Comparison of ENCODE assay signal across 1 cellular context in the genomic region with DNA sequence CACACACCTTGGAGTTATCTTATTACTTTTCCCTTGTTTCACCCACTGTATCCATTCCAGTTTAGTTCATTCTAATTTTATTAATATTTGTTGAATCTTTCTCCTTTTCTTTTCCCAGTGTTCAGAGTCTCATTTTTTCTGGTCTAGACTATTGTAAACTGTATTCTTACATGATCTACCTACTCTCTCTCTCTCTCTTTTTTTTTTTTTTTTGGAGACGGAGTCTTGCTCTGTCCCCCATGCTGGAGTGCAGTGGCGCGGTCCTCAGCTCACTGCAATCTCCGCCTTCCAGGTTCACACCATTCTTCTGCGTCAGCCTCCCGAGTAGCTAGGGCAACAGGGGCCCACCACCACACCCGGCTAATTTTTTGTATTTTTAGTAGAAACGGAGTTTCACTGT.
A peak's percentile ranks its signal among the peaks of the same experiment; 100 is the strongest.
TF ChIP-seq lines count a peak whose summit lies in the region.

No MANE protein-coding gene starts in this region.

TF ChIP-seq in K562, 482 proteins besides CTCF, POLR2A, EP300 and RAD21 (continued from another document):
- peak; percentile 97 for TF ChIP-seq PRDM10 (IDR thresholded peaks at IDR 0.05; ENCODE audit: partially characterized antibody)
- TF ChIP-seq NR2C2 (CRISPR knock-in tag; IDR thresholded peaks at IDR 0.05), result no peak
- TF ChIP-seq NR2C2 (tag; IDR thresholded peaks at IDR 0.05), result no peak
- peak; percentile 56 for TF ChIP-seq ZNF384 (IDR thresholded peaks at IDR 0.05; ENCODE audit: low read depth, low read length)
- no peak for TF ChIP-seq MED1 (CRISPR knock-in tag; IDR thresholded peaks at IDR 0.05; ENCODE audit: borderline replicate concordance)
- TF ChIP-seq, protein P1, sequence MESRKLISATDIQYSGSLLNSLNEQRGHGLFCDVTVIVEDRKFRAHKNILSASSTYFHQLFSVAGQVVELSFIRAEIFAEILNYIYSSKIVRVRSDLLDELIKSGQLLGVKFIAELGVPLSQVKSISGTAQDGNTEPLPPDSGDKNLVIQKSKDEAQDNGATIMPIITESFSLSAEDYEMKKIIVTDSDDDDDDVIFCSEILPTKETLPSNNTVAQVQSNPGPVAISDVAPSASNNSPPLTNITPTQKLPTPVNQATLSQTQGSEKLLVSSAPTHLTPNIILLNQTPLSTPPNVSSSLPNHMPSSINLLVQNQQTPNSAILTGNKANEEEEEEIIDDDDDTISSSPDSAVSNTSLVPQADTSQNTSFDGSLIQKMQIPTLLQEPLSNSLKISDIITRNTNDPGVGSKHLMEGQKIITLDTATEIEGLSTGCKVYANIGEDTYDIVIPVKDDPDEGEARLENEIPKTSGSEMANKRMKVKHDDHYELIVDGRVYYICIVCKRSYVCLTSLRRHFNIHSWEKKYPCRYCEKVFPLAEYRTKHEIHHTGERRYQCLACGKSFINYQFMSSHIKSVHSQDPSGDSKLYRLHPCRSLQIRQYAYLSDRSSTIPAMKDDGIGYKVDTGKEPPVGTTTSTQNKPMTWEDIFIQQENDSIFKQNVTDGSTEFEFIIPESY (CRISPR knock-in tag; IDR thresholded peaks at IDR 0.05), result no peak
- TF ChIP-seq SMARCA5 (IDR thresholded peaks at IDR 0.05), result no peak
- peak in 1 of 2 experiments; percentile 60; a peak in 1 of 4 replicates for TF ChIP-seq FOXK2 (conservative IDR thresholded peaks at IDR 0.05 in 1 of 2, IDR thresholded peaks at IDR 0.05 in 1 of 2; ENCODE audit: low read depth in 2 of 2)
- TF ChIP-seq ZNF518B (CRISPR knock-in tag; IDR thresholded peaks at IDR 0.05), result no peak
- TF ChIP-seq TAL1 (IDR thresholded peaks at IDR 0.05), result no peak
- no peak for TF ChIP-seq RAD51 (IDR thresholded peaks at IDR 0.05; ENCODE audit: borderline replicate concordance, low read depth)
- 0 out of 2 replicates have a peak, but pooled peaks have one; percentile 14 for TF ChIP-seq RFX1 (IDR thresholded peaks at IDR 0.05)
- no peak for TF ChIP-seq TEAD4 (IDR thresholded peaks at IDR 0.05; ENCODE audit: low read length)
- TF ChIP-seq TEAD4 (CRISPR knock-in tag; IDR thresholded peaks at IDR 0.05; ENCODE audit: borderline replicate concordance), result no peak
- TF ChIP-seq, protein P2, sequence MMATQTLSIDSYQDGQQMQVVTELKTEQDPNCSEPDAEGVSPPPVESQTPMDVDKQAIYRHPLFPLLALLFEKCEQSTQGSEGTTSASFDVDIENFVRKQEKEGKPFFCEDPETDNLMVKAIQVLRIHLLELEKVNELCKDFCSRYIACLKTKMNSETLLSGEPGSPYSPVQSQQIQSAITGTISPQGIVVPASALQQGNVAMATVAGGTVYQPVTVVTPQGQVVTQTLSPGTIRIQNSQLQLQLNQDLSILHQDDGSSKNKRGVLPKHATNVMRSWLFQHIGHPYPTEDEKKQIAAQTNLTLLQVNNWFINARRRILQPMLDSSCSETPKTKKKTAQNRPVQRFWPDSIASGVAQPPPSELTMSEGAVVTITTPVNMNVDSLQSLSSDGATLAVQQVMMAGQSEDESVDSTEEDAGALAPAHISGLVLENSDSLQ (IDR thresholded peaks at IDR 0.05), result no peak
